ENCODE assay signal across 8 cellular contexts in the genomic region with DNA sequence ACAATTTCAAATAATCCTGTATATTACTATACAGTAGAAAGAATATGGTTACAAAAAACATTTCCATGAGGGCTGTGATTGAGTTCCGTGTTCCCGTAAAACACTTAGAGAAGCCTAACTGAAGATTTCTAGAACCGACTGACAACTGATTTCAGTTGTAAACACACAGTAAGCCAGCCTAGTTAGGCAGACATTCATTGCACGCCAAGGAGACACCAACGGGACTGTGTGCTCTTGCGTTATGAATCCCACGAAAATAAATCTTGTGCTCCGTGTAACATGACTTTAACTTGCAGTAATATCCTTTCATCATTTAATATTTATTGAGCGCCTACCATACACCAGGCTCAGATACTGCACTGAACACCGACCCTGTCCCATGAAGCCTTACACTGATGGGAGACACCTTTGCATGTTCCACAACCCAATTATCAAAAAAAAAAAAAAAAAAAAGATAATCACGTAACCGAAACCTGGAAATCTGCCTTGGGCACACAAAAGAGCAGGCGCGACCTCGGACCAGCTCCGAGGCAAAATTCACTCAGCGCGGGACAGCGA. TPM values are rescaled to one million over a fixed set of nuclear protein-coding genes. Genes with fewer than 3 reads are reported as not detected.
A peak's percentile ranks its signal among the peaks of the same experiment; 100 is the strongest.
DNase-seq lines count a peak whose midpoint lies in the region; ATAC-seq and TF ChIP-seq lines count a peak whose summit lies in the region.

No MANE protein-coding gene starts in this region.

- H3K36me3 Mint-ChIP-seq in Calu3 (ENCODE audit: insufficient read depth, unreplicated experiment): peaks cover 24% of the 10 kb centered on the region
- no peaks in the 10 kb centered on the region for H3K36me3 Mint-ChIP-seq in activated T-helper 17 cell treated with anti-CD3 and anti-CD28 coated beads, Interleukin-2, amount 50 U/mL, for 72 hours (ENCODE audit: low read depth)
- no peaks in the 10 kb centered on the region for H3K36me3 Mint-ChIP-seq in stimulated activated naive CD8-positive, alpha-beta T cell treated with anti-CD3 and anti-CD28 coated beads, Interleukin-15, Interleukin-2, amounts not matched to agents 100 ng/mL and 50 ng/mL, for 24 hours (ENCODE audit: low read depth)

- peak; percentile 23 for ATAC-seq in GM19452 (IDR thresholded peaks at IDR 0.05; ENCODE audit: unreplicated experiment)
- peak; percentile 7 for ATAC-seq in HG03469 (IDR thresholded peaks at IDR 0.05; ENCODE audit: unreplicated experiment)
- peak; percentile 38 for ATAC-seq in activated T-helper 17 cell treated with anti-CD3 and anti-CD28 coated beads, Interleukin-2, amount 50 U/mL, for 72 hours (replicated peaks)

- H3K4me3 Mint-ChIP-seq in Calu3 (ENCODE audit: low read depth, unreplicated experiment): peak overlapping the region; percentile 99
- H3K4me3 Mint-ChIP-seq in activated T-helper 17 cell treated with anti-CD3 and anti-CD28 coated beads, Interleukin-2, amount 50 U/mL, for 72 hours: peak overlapping the region; percentile 95
- peak overlapping the region; percentile 97 for H3K4me3 Mint-ChIP-seq in stimulated activated naive CD8-positive, alpha-beta T cell treated with anti-CD3 and anti-CD28 coated beads, Interleukin-15, Interleukin-2, amounts not matched to agents 100 ng/mL and 50 ng/mL, for 24 hours

- DNase-seq in Calu3 (no peak), NCI-H510A treated with DMSO at 0.1 percent for 48 hours (lab: John Stamatoyannopoulos, UW) (no peak), NCI-H1048 (lab: John Stamatoyannopoulos, UW) (no peak)

- H3K27me3 Mint-ChIP-seq in Calu3 (ENCODE audit: unreplicated experiment): peaks cover 5% of the 10 kb centered on the region
- no peaks in the 10 kb centered on the region for H3K27me3 Mint-ChIP-seq in activated T-helper 17 cell treated with anti-CD3 and anti-CD28 coated beads, Interleukin-2, amount 50 U/mL, for 72 hours
- H3K27me3 Mint-ChIP-seq in stimulated activated naive CD8-positive, alpha-beta T cell treated with anti-CD3 and anti-CD28 coated beads, Interleukin-15, Interleukin-2, amounts not matched to agents 100 ng/mL and 50 ng/mL, for 24 hours: no peaks in the 10 kb centered on the region

- H3K4me1 Mint-ChIP-seq in Calu3 (ENCODE audit: low read depth, unreplicated experiment): peaks cover 12% of the 10 kb centered on the region
- H3K4me1 Mint-ChIP-seq in activated T-helper 17 cell treated with anti-CD3 and anti-CD28 coated beads, Interleukin-2, amount 50 U/mL, for 72 hours: peaks cover 25% of the 10 kb centered on the region
- H3K4me1 Mint-ChIP-seq in stimulated activated naive CD8-positive, alpha-beta T cell treated with anti-CD3 and anti-CD28 coated beads, Interleukin-15, Interleukin-2, amounts not matched to agents 100 ng/mL and 50 ng/mL, for 24 hours (ENCODE audit: low read depth): peaks cover 32% of the 10 kb centered on the region

- H3K4me3 ChIP-seq in iPS-18c (ENCODE audit: insufficient read depth, low read depth, low read length): peak overlapping the region; percentile 79

- CTCF ChIA-PET in Calu3 (lab: Charles Lee): interaction anchor here (0.6 to 3.0 kb wide), 4 partner anchors 9 to 560 kb away, joined by 3 to 25 read pairs (median 6); partner anchors contain the start of gene NUP42

- H3K27ac Mint-ChIP-seq in Calu3 (ENCODE audit: unreplicated experiment): peak overlapping the region; percentile 93
- peak overlapping the region; percentile 94 for H3K27ac Mint-ChIP-seq in activated T-helper 17 cell treated with anti-CD3 and anti-CD28 coated beads, Interleukin-2, amount 50 U/mL, for 72 hours
- H3K27ac Mint-ChIP-seq in stimulated activated naive CD8-positive, alpha-beta T cell treated with anti-CD3 and anti-CD28 coated beads, Interleukin-15, Interleukin-2, amounts not matched to agents 100 ng/mL and 50 ng/mL, for 24 hours: peak overlapping the region; percentile 94

- intact Hi-C loops in Calu3 (cut with micrococcal nuclease; ENCODE audit: unreplicated experiment): no loop called here

- no peaks in the 10 kb centered on the region for H3K9me3 Mint-ChIP-seq in Calu3 (ENCODE audit: low read depth, unreplicated experiment)
- no peaks in the 10 kb centered on the region for H3K9me3 Mint-ChIP-seq in activated T-helper 17 cell treated with anti-CD3 and anti-CD28 coated beads, Interleukin-2, amount 50 U/mL, for 72 hours
- no peaks in the 10 kb centered on the region for H3K9me3 Mint-ChIP-seq in stimulated activated naive CD8-positive, alpha-beta T cell treated with anti-CD3 and anti-CD28 coated beads, Interleukin-15, Interleukin-2, amounts not matched to agents 100 ng/mL and 50 ng/mL, for 24 hours

- no peaks in the 10 kb centered on the region for H3K9me3 ChIP-seq in iPS-18c (ENCODE audit: control insufficient read depth, insufficient read depth, low read length)

- no peak for TF ChIP-seq CTCF in Calu3 (IDR thresholded peaks at IDR 0.05; ENCODE audit: unreplicated experiment)

- TSS peak; percentile 75 for BruUV-seq in Calu3 (replicated peaks; lab: Mats Ljungman, UMichigan)

RNA-seq across cellular contexts. Expression of gene KLHL7, which starts 0.4 kb away (rescaled TPM):
- total RNA-seq in Calu3 (2022): 35.2 and 37.8 TPM in 2 replicates
- total RNA-seq in activated T-helper 17 cell treated with anti-CD3 and anti-CD28 coated beads, Interleukin-2, amount 50 U/mL, for 72 hours: 10 to 100 TPM; 15.0 to 19.4 TPM
